In the genomic region with DNA sequence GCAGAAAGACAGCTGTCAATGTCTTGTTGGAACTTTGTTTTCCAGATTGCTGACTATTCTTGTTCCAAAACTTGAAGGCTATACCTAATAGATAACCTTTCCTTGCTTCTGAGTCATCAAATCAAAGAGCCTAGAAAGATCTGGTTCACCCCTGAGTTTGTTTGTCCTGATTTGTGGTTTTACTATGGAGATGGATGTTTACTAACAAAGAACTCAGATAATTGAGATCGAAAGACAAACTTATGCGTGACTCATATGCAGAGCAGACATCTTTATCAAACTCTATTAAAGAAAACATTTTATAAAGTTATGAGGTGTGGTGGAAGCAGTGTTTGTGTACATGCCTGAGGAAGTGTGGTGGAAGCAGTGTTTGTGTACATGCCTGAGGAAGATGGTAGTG, we compare ENCODE assay signal across 17 cellular contexts.
"Had no signal": no experiment of that assay in that cellular context is flagged by ENCODE, and none has a peak within 500 bp of the region (broad histone marks: within the 10 kb centered on the region; RNA-seq: fewer than 3 reads in every experiment).

No MANE protein-coding gene starts in this region.

- DNase-seq: activated CD4-positive, alpha-beta memory T cell treated with anti-CD3 and anti-CD28 coated beads, Interleukin-2, amount 10 ng/mL, durations not matched to agents 7 days and 5 days; activated CD4-positive, alpha-beta T cell treated with anti-CD3 and anti-CD28 coated beads for 36 hours; activated CD4-positive, alpha-beta T cell treated with anti-CD3 and anti-CD28 coated beads, Interleukin-2, amount 50 U/mL, for 1 hour; amniotic stem cell; Kasumi-1; KBM-7; MV-4-11; NCI-H1092 treated with DMSO at 0.1 percent for 48 hours; NCI-H1436; NCI-H1694 treated with DMSO at 0.1 percent for 48 hours; NCI-H2081; NCI-H446; NCI-H524; SIG-M5; T-cell; WERI-Rb-1 had no signal

- H3K27ac ChIP-seq: ascending aorta, WERI-Rb-1 had no signal

- H3K4me3 ChIP-seq: ascending aorta had no signal

- H3K36me3 ChIP-seq: ascending aorta, WERI-Rb-1 had no signal

- H3K27me3 ChIP-seq: ascending aorta had no signal

- H3K4me1 ChIP-seq: ascending aorta had no signal
